ENCODE assay signal across 19 cellular contexts in the genomic region with DNA sequence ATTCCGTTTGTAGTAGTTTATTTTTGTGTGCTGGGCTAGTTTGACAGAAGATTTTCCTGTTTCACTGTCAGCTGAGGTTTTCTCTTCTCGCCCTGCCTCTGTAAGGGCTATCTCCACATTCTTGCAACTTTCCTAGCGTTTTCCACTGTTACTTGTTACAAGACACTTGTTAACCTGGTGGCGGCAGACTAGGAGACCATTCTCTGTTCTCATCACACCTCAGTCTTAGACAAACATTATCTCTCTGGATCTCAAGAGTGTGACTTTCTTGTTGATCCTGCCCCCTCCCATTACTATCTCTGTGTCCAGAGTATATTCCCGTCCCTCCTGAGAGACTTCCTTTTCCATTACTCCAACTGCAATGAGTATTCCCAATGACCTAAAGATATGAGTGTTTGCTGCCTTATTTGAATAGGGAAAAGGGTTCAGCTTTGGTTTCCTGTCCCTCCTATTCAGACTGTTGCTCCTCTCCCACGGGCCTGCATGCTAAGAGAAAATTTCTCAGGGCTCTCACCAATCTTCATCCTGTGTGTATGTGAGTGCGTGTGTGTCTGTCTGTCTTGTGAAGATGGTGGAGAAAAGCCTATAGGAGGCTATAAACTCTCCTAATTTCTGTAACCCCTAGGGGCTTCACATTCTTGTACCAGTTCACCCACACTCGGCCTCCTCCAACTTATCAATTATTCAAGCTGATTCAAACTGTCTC.
"Had no signal": no experiment of that assay in that cellular context is flagged by ENCODE, and none has a peak within 500 bp of the region (broad histone marks: within the 10 kb centered on the region; RNA-seq: fewer than 3 reads in every experiment).

No MANE protein-coding gene starts in this region.

- H3K4me3 ChIP-seq: body of pancreas, coronary artery, esophagus squamous epithelium, skin epidermis, transverse colon had no signal

- H3K36me3 ChIP-seq: esophagus squamous epithelium, transverse colon had no signal

- H3K4me1 ChIP-seq: esophagus squamous epithelium, transverse colon had no signal

- H3K27me3 ChIP-seq: body of pancreas, esophagus squamous epithelium, transverse colon had no signal

- DNase-seq: activated CD4-positive, alpha-beta memory T cell treated with anti-CD3 and anti-CD28 coated beads, Interleukin-2, amount 10 ng/mL, durations not matched to agents 7 days and 5 days; activated CD4-positive, alpha-beta T cell treated with anti-CD3 and anti-CD28 coated beads for 36 hours; activated naive CD8-positive, alpha-beta T cell treated with anti-CD3 and anti-CD28 coated beads for 36 hours; amygdala; body of pancreas; central memory CD4-positive, alpha-beta T cell; esophagus squamous epithelium; hypothalamus; immature natural killer cell; right cardiac atrium; stimulated activated CD4-positive, alpha-beta T cell treated with anti-CD3 and anti-CD28 coated beads, Interleukin-4, amount 100 ng/mL, for 24 hours; stimulated activated naive CD4-positive, alpha-beta T cell; substantia nigra; T-helper 1 cell; T1000; transverse colon had no signal

- H3K9me3 ChIP-seq: body of pancreas, esophagus squamous epithelium, transverse colon had no signal

- ATAC-seq: activated CD4-positive, alpha-beta T cell treated with anti-CD3 and anti-CD28 coated beads for 36 hours; body of pancreas; right cardiac atrium had no signal

- H3K27ac ChIP-seq: body of pancreas, coronary artery, esophagus squamous epithelium, skin epidermis, transverse colon, VCaP had no signal
